ENCODE assay signal across 1 cellular context in genomic region chr3:173700336-173700735, GRCh38.
TF ChIP-seq lines count a peak whose summit lies in the region.

No MANE protein-coding gene starts in this region.

TF ChIP-seq in WTC11, 78 proteins besides CTCF, POLR2A, EP300 and RAD21 (continued from another document):
- no peak for TF ChIP-seq AFF4 (CRISPR knock-in tag; IDR thresholded peaks at IDR 0.05; ENCODE audit: borderline replicate concordance)
